In the genomic region with DNA sequence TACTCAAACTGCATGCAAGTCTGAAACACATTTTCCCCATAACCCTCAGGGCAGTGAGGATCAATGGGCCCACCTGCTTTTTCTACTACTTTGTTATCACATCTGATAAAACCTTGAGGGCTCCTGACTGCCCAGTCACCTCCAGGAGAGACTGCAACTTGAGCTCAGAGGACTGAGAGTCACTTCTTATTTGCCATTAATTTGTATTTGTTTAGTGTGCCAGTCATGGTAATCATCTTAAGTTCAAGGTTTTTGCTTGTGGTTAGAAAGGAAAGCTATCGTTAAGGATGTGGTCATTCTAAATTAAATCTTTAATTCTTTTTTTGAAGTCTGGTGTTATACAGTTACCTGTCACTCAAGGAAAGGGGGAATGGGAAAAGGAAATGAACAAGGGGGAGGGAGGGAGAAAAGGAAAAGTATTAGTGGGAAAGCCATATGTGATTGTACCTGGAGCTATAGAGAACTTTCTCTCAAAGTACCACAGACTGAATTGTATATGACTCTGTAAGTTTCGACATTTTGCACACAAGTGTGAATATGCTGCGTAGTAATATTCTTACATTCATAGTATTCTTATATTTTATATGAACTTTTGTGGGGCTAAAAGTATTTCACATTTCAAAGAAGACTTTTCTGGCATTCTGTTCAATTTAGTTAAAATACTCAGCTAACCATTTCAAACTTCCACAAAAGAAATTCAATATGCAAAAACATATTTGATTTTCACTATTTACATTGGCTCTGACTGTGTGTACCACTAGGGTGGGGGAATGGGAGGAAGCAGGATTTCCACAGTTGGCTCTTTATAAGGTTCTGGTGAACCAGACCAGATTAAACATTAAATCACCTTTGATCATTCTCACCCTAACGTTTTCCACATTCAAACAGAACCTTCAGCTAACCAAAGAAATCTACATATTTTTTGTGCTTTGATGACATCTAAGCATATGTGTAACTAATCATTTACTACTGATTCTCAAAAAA, we compare ENCODE assay signal across 26 cellular contexts.
DNase-seq lines count a peak whose midpoint lies in the region; ATAC-seq, FAIRE-seq and TF ChIP-seq lines count a peak whose summit lies in the region.
"Had no signal": no experiment of that assay in that cellular context is flagged by ENCODE, and none has a peak within 500 bp of the region (broad histone marks: within the 10 kb centered on the region; RNA-seq: fewer than 3 reads in every experiment).

No MANE protein-coding gene starts in this region.

- peak overlapping the region in 9 of 11 experiments; percentile 2 to 61 (median 46); a peak in 15 of 22 replicates for H3K4me2 ChIP-seq in BLaER1 treated with 17β-estradiol and CSF1 and Interleukin-3, amounts not matched to agents 10 nM and 100 nM
- H3K4me2 ChIP-seq: GM23338, PC-9 had no signal

- ATAC-seq in left lobe of liver = peak; percentile 88
- ATAC-seq: GM23338, K562, left lung, natural killer cell had no signal

- no peaks in the 10 kb centered on the region for H3K27me3 ChIP-seq in BLaER1 treated with 17β-estradiol and CSF1 and Interleukin-3, amounts not matched to agents 10 nM and 100 nM
- H3K27me3 ChIP-seq: left lung, uterus had no signal

- H3K4me1 ChIP-seq in BLaER1 treated with 17β-estradiol and CSF1 and Interleukin-3, amounts not matched to agents 10 nM and 100 nM = peaks cover 0 to 16% (median 13%) of the 10 kb centered on the region in 10 experiments; a peak in 13 of 20 replicates
- H3K4me1 ChIP-seq: left lung, uterus had no signal

- H3K4me3 ChIP-seq in BLaER1 treated with 17β-estradiol and CSF1 and Interleukin-3, amounts not matched to agents 10 nM and 100 nM = no peak overlapping the region
- H3K4me3 ChIP-seq: dorsolateral prefrontal cortex, GM23338, K562, left lung, PC-9, skin epidermis, uterus had no signal

- no peak overlapping the region for H3K27ac ChIP-seq in BLaER1 treated with 17β-estradiol and CSF1 and Interleukin-3, amounts not matched to agents 10 nM and 100 nM
- H3K27ac ChIP-seq: dorsolateral prefrontal cortex, left lung, PC-9, skin epidermis, uterus had no signal

- H3K36me3 ChIP-seq in BLaER1 treated with 17β-estradiol and CSF1 and Interleukin-3, amounts not matched to agents 10 nM and 100 nM = no peaks in the 10 kb centered on the region
- H3K36me3 ChIP-seq: left lung, uterus had no signal

- no peak for FAIRE-seq in H54 (lab: Jason Lieb, UNC)
- FAIRE-seq: astrocyte, K562 had no signal

- no peak for TF ChIP-seq POLR2A in H54 (IDR thresholded peaks at IDR 0.05; ENCODE audit: low read depth, low read length)

- DNase-seq in H4 (ENCODE audit: low spot score) (peak; percentile 20), NCI-H2029 (lab: John Stamatoyannopoulos, UW) (peak; percentile 15), left lobe of liver (ENCODE audit: low spot score) (no peak), NCI-H1092 (lab: John Stamatoyannopoulos, UW) (no peak), NCI-H1092 treated with DMSO at 0.1 percent for 48 hours (lab: John Stamatoyannopoulos, UW) (no peak), SHP77 (lab: John Stamatoyannopoulos, UW) (no peak), H54 (ENCODE audit: insufficient read length, low spot score) (no peak)
- DNase-seq: activated CD4-positive, alpha-beta T cell treated with anti-CD3 and anti-CD28 coated beads for 4 hours; activated effector memory CD4-positive, alpha-beta T cell treated with anti-CD3 and anti-CD28 coated beads, Interleukin-2, amount 50 U/mL, for 16 hours; activated naive CD8-positive, alpha-beta T cell treated with anti-CD3 and anti-CD28 coated beads, Interleukin-2, amount 10 ng/mL, durations not matched to agents 7 days and 5 days; activated T-cell treated with anti-CD3 and anti-CD28 coated beads for 4 hours; caudate nucleus; dorsolateral prefrontal cortex; left lung; natural killer cell; NCI-H1436 treated with DMSO at 0.1 percent for 48 hours; NCI-H226; NCI-H82; Right ventricle myocardium superior; uterus had no signal

- H3K9me3 ChIP-seq in BLaER1 treated with 17β-estradiol and CSF1 and Interleukin-3, amounts not matched to agents 10 nM and 100 nM (replicated peaks in 1 of 11) = peaks cover 0 to 13% (median 8%) of the 10 kb centered on the region in 11 experiments; a peak in 7 of 22 replicates
- H3K9me3 ChIP-seq: left lung, uterus had no signal

- H3K9ac ChIP-seq in BLaER1 treated with 17β-estradiol and CSF1 and Interleukin-3, amounts not matched to agents 10 nM and 100 nM = no peak overlapping the region

- no peaks in the 10 kb centered on the region for H4K20me1 ChIP-seq in BLaER1 treated with 17β-estradiol and CSF1 and Interleukin-3, amounts not matched to agents 10 nM and 100 nM

Comparison
In these comparisons a context has a peak if more than half of its experiments do, and no peak if none do; other contexts are left out.
1. DNase-seq: peak in H4 (single experiment) and NCI-H2029 (single experiment); none in left lobe of liver (single experiment), NCI-H1092 (single experiment), NCI-H1092 treated with DMSO at 0.1 percent for 48 hours (single experiment), SHP77 (0 of 2) and H54 (single experiment).